Comparison of ENCODE assay signal across 13 cellular contexts in genomic region chr2:28702415-28702859, GRCh38. TPM values are rescaled to one million over a fixed set of nuclear protein-coding genes. Genes with fewer than 3 reads are reported as not detected.
A peak's percentile ranks its signal among the peaks of the same experiment; 100 is the strongest.
DNase-seq lines count a peak whose midpoint lies in the region; ATAC-seq and TF ChIP-seq lines count a peak whose summit lies in the region.
"Had no signal": no experiment of that assay in that cellular context is flagged by ENCODE, and none has a peak within 500 bp of the region (broad histone marks: within the 10 kb centered on the region; RNA-seq: fewer than 3 reads in every experiment).

No MANE protein-coding gene starts in this region.

- WGBS in mesendoderm (ENCODE audit: extremely low coverage, insufficient coverage, low lambda C conversion rate): no CpG with 5 or more reads among the region's 3 CpGs

- ATAC-seq in HG02981 (IDR thresholded peaks at IDR 0.05; ENCODE audit: unreplicated experiment): no peak

- no peaks in the 10 kb centered on the region for H3K79me1 ChIP-seq in mesendoderm (ENCODE audit: low read length)

- H2BK120ac ChIP-seq in mesendoderm (ENCODE audit: low read depth, low read length): no peak overlapping the region

- no peak overlapping the region for H3K23ac ChIP-seq in mesendoderm (ENCODE audit: low read length)

- no peak overlapping the region for H2BK5ac ChIP-seq in mesendoderm (ENCODE audit: low read length)

- H3K4me2 ChIP-seq in mesendoderm (ENCODE audit: low read length): no peak overlapping the region

- H3K4me1 ChIP-seq in muscle layer of colon (ENCODE audit: insufficient read depth, low read length): peaks cover 14% of the 10 kb centered on the region
- no peaks in the 10 kb centered on the region for H3K4me1 ChIP-seq in mesendoderm (ENCODE audit: control insufficient read depth, low read depth, low read length)

- H3K9ac ChIP-seq in muscle layer of colon (ENCODE audit: low read length) (no peak overlapping the region), mesendoderm (ENCODE audit: low read length) (no peak overlapping the region)

- POLR2A ChIA-PET in RWPE1 (lab: Yijun Ruan, JAX; ENCODE audit: low non-redundant PET): no interaction called here

- no peaks in the 10 kb centered on the region for H3K36me3 ChIP-seq in muscle layer of colon (ENCODE audit: insufficient read depth, low read length)
- no peaks in the 10 kb centered on the region for H3K36me3 ChIP-seq in mesendoderm (ENCODE audit: control insufficient read depth, insufficient read depth, low read length)

- no peak overlapping the region for H3K56ac ChIP-seq in mesendoderm (ENCODE audit: low read length)

- no peak overlapping the region for H3K18ac ChIP-seq in mesendoderm (ENCODE audit: low read length)

- intact Hi-C loops in cardiac septum (cut with DNase I): loop anchor here (2.0 to 5.0 kb wide), 5 partner anchors 14 to 110 kb away; partner anchors contain the start of gene PPP1CB

- H3K27ac ChIP-seq in muscle layer of colon (ENCODE audit: low read depth, low read length): peak overlapping the region; percentile 12
- H3K27ac ChIP-seq in temporal lobe (ENCODE audit: low read depth, low read length): peak overlapping the region; percentile 52
- no peak overlapping the region for H3K27ac ChIP-seq in RWPE1
- H3K27ac ChIP-seq in mesendoderm (ENCODE audit: low read depth, low read length): no peak overlapping the region

- no peak overlapping the region for H4K5ac ChIP-seq in mesendoderm (ENCODE audit: low read length)

- H2AK5ac ChIP-seq in mesendoderm (ENCODE audit: low read length): no peak overlapping the region

- no peak for TF ChIP-seq CTCF in RWPE1 (conservative IDR thresholded peaks at IDR 0.05; ENCODE audit: low read depth)

- H3K27me3 ChIP-seq in muscle layer of colon (ENCODE audit: control insufficient read depth in 1 of 2, insufficient read depth in 2 of 2, low read length in 2 of 2) (no peaks in the 10 kb centered on the region), mesendoderm (ENCODE audit: insufficient read depth, low read length, poor library complexity) (no peaks in the 10 kb centered on the region)

- H3K4me3 ChIP-seq in muscle layer of colon (ENCODE audit: low read depth in 1 of 2, low read length in 2 of 2): no peak overlapping the region
- no peak overlapping the region for H3K4me3 ChIP-seq in mesendoderm (ENCODE audit: low read length)

- H2BK15ac ChIP-seq in mesendoderm (replicated peaks; ENCODE audit: low read depth): no peak overlapping the region

- CTCF ChIA-PET in RWPE1 (lab: Yijun Ruan, JAX): interaction anchor here (0.7 kb wide), 2 partner anchors 22 to 70 kb away, joined by 3 to 7 read pairs; no protein-coding TSS in a partner anchor

- H3K9me3 ChIP-seq in muscle layer of colon (ENCODE audit: low read length): no peaks in the 10 kb centered on the region

- no peak overlapping the region for H3K4ac ChIP-seq in mesendoderm (ENCODE audit: low read depth, low read length)

- H3K79me2 ChIP-seq in mesendoderm (ENCODE audit: control insufficient read depth, insufficient read depth, low read length): no peaks in the 10 kb centered on the region

- no peak overlapping the region for H4K8ac ChIP-seq in mesendoderm (ENCODE audit: low read depth, low read length)

- DNase-seq in anterior cingulate cortex (lab: John Stamatoyannopoulos, UW) (peak in 32 of 58 donors; percentile 9 to 77 (median 38)), cardiac septum (ENCODE audit: low spot score) (peak; percentile 83), RWPE1 (ENCODE audit: low spot score) (no peak), mesendoderm (no peak)
- DNase-seq in effector CD4-positive, alpha-beta T cell: no peak
- DNase-seq: activated CD4-positive, CD25-positive, alpha-beta regulatory T cell; activated gamma-delta T cell; DMS153; NCI-H146; NCI-H345 had no signal

RNA-seq across cellular contexts. Expression of gene PPP1CB, which starts 49.2 kb away (rescaled TPM):
- total RNA-seq in cardiac septum (491 TPM), temporal lobe (228 TPM)
- polyA plus RNA-seq in mesendoderm (2013, experiment 1 of 2): 75.3 TPM
- polyA plus RNA-seq in mesendoderm (2013, experiment 2 of 2): 76.4 TPM

Comparison
In these comparisons a context has a peak if more than half of its experiments do, and no peak if none do; other contexts are left out.
1. DNase-seq: peak in anterior cingulate cortex (32 of 58) and cardiac septum (single experiment); none in effector CD4-positive, alpha-beta T cell (single experiment), RWPE1 (single experiment) and mesendoderm (single experiment).
2. H3K27ac ChIP-seq: peak in muscle layer of colon (single experiment) and temporal lobe (single experiment); none in RWPE1 (single experiment) and mesendoderm (single experiment).